ENCODE assay signal across 9 cellular contexts in the genomic region with DNA sequence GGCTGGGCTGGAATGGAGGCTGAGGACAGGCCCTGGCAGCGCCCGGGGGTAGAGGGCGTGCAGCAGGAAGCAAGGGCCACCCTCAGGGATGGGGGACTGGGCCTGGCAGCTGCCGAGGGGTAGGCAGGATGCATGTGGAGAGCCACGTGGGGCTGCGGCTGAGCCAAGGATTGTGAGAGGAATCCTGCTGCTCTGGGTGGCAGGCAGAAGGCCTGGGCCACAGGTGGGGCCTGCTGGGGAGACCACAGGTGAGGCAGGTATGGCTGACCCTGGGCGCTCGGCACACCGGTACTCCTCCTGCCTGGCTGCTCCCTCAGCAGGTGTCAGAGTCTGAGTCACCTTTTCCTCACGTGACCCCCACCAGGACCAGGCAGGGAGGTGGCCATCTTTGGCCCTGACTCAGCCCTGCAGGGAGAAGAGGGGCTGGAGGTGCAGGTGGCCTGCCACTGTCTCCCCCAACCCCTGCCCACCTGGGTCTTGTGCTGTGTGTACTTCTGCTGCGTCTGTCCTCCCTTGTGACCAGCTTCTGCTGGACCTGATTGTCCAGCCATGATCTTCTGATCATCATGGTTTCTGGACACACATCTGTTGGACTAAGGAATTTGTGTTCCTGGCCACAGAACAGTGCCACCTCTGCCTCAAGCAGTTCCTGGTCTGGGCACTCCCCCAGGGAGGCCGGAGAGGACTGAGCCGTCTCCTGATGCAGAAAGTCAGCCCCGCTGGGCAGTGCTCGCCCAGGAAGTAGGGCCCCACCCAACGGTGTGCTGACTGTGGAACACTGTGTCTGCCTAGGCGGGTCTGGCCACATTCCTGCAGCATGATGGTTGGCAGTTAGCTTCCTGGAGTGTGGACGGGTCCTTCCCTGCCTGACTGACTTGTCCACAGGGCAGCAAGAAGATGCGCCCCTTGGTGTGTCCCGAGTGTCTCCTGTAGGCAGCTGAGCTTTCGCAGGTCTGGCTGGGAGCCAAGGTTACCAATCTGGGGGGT. TPM values are rescaled to one million over a fixed set of nuclear protein-coding genes. Genes with fewer than 3 reads are reported as not detected.
DNase-seq lines count a peak whose midpoint lies in the region; ATAC-seq and TF ChIP-seq lines count a peak whose summit lies in the region.
"Had no signal": no experiment of that assay in that cellular context is flagged by ENCODE, and none has a peak within 500 bp of the region (broad histone marks: within the 10 kb centered on the region; RNA-seq: fewer than 3 reads in every experiment).

No MANE protein-coding gene starts in this region.

- peak; percentile 63 for ATAC-seq in T-helper 17 cell
- ATAC-seq in HG03342 (IDR thresholded peaks at IDR 0.05; ENCODE audit: unreplicated experiment) = no peak

- peaks cover 28% of the 10 kb centered on the region for H3K4me1 ChIP-seq in ACC112 (ENCODE audit: control insufficient read depth, insufficient read depth, low read length, unreplicated experiment)
- H3K4me1 ChIP-seq in HEK293 (ENCODE audit: control insufficient read depth, insufficient read depth, low read length) = peaks cover 6% of the 10 kb centered on the region; the same call in 1 of the 2 replicates
- H3K4me1 ChIP-seq in neutrophil (ENCODE audit: control insufficient read depth in 1 of 2, insufficient read depth in 1 of 2, low read depth in 1 of 2, low read length in 1 of 2) = peaks cover 46 to 53% of the 10 kb centered on the region in 2 experiments

- no peaks in the 10 kb centered on the region for H3K9me3 ChIP-seq in HEK293 (ENCODE audit: control insufficient read depth, insufficient read depth, low read depth, low read length)
- H3K9me3 ChIP-seq in T-helper 17 cell (ENCODE audit: control insufficient read depth, low read length, poor library complexity, severe bottlenecking) = no peaks in the 10 kb centered on the region
- H3K9me3 ChIP-seq in neutrophil = no peaks in the 10 kb centered on the region
- H3K9me3 ChIP-seq: tibial artery had no signal

- H3K36me3 ChIP-seq in ACC112 (ENCODE audit: insufficient read depth, low read length) (0 out of 2 replicates have a peak, but pooled peaks cover 7% of the 10 kb centered on the region), HEK293 (ENCODE audit: control insufficient read depth in 2 of 2, insufficient read depth in 1 of 2, low read length in 2 of 2) (peaks cover 0 to 38% of the 10 kb centered on the region in 2 experiments; a peak in 1 of 3 replicates), neutrophil (peaks cover 52% of the 10 kb centered on the region)

- H3K27me3 Mint-ChIP-seq in T-helper 17 cell = no peaks in the 10 kb centered on the region

- no peak overlapping the region for H3K4me3 Mint-ChIP-seq in T-helper 17 cell

- POLR2A ChIA-PET in HEK293 (lab: Yijun Ruan, JAX) = interaction anchor here (0.6 to 1.9 kb wide), 5 partner anchors 11 to 60 kb away, joined by 3 to 11 read pairs (median 4); a partner anchor contains a TSS

- CTCF ChIA-PET in HEK293 (lab: Yijun Ruan, JAX) = interaction anchor here (3.0 kb wide), 1 partner anchor 30 kb away, joined by 16 read pairs; no protein-coding TSS in a partner anchor

- H3K27me3 ChIP-seq in ACC112 (ENCODE audit: insufficient read depth, low read length) (no peaks in the 10 kb centered on the region), neutrophil (no peaks in the 10 kb centered on the region)
- H3K27me3 ChIP-seq: tibial artery had no signal

- H3K36me3 Mint-ChIP-seq in T-helper 17 cell (ENCODE audit: low read depth) = no peaks in the 10 kb centered on the region

- no peak for DNase-seq in T-helper 17 cell
- DNase-seq in epithelial cell of prostate (ENCODE audit: low read depth, low spot score) = peak; percentile 96
- no peak for DNase-seq in hypothalamus (lab: John Stamatoyannopoulos, UW)
- no peak for DNase-seq in pons (ENCODE audit: low spot score)

- peaks cover 22% of the 10 kb centered on the region for H3K4me1 Mint-ChIP-seq in T-helper 17 cell

- H3K4me3 ChIP-seq in ACC112 (ENCODE audit: low read depth, low read length) (peak overlapping the region; percentile 12), HEK293 (ENCODE audit: low read depth, low read length) (no peak overlapping the region), neutrophil (ENCODE audit: low read depth in 1 of 2, low read length in 1 of 2) (no peak overlapping the region)
- H3K4me3 ChIP-seq: tibial artery had no signal

- TF ChIP-seq CTCF in HEK293 (tag by site-specific recombination; IDR thresholded peaks at IDR 0.05) = no peak
- TF ChIP-seq CTCF in neutrophil (IDR thresholded peaks at IDR 0.05) = no peak

- H3K79me2 ChIP-seq in ACC112 (ENCODE audit: control insufficient read depth, insufficient read depth, low read length, unreplicated experiment) = peaks cover 8% of the 10 kb centered on the region

- peak overlapping the region; percentile 71 for H3K27ac ChIP-seq in ACC112 (ENCODE audit: low read depth, low read length)
- H3K27ac ChIP-seq in HEK293 (ENCODE audit: extremely low read depth, low read depth, low read length) = peak overlapping the region; percentile 52
- peak overlapping the region; percentile 99 for H3K27ac ChIP-seq in epithelial cell of prostate
- H3K27ac ChIP-seq in neutrophil = peak overlapping the region; percentile 58
- H3K27ac ChIP-seq: tibial artery had no signal

- no peak overlapping the region for H2AFZ ChIP-seq in ACC112 (ENCODE audit: low read length, unreplicated experiment)

- no peak overlapping the region for H3K27ac Mint-ChIP-seq in T-helper 17 cell

TF ChIP-seq in HEK293, 187 proteins besides CTCF, POLR2A, EP300 and RAD21 (continues in another document):
- TF ChIP-seq, protein P1, sequence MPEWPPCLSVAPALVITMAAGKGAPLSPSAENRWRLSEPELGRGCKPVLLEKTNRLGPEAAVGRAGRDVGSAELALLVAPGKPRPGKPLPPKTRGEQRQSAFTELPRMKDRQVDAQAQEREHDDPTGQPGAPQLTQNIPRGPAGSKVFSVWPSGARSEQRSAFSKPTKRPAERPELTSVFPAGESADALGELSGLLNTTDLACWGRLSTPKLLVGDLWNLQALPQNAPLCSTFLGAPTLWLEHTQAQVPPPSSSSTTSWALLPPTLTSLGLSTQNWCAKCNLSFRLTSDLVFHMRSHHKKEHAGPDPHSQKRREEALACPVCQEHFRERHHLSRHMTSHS (tag by site-specific recombination; IDR thresholded peaks at IDR 0.05) = no peak
- TF ChIP-seq, protein P2, sequence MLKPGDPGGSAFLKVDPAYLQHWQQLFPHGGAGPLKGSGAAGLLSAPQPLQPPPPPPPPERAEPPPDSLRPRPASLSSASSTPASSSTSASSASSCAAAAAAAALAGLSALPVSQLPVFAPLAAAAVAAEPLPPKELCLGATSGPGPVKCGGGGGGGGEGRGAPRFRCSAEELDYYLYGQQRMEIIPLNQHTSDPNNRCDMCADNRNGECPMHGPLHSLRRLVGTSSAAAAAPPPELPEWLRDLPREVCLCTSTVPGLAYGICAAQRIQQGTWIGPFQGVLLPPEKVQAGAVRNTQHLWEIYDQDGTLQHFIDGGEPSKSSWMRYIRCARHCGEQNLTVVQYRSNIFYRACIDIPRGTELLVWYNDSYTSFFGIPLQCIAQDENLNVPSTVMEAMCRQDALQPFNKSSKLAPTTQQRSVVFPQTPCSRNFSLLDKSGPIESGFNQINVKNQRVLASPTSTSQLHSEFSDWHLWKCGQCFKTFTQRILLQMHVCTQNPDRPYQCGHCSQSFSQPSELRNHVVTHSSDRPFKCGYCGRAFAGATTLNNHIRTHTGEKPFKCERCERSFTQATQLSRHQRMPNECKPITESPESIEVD (tag by site-specific recombination; IDR thresholded peaks at IDR 0.05) = no peak
- TF ChIP-seq HOXD13 (CRISPR knock-in tag; IDR thresholded peaks at IDR 0.05; ENCODE audit: borderline replicate concordance) = no peak
- no peak for TF ChIP-seq RBAK (tag by site-specific recombination; IDR thresholded peaks at IDR 0.05)
- TF ChIP-seq WT1 (tag by site-specific recombination; IDR thresholded peaks at IDR 0.05) = 0 out of 2 replicates have a peak, but pooled peaks have one; percentile 17
- no peak; the same call in 1 of the 2 replicates for TF ChIP-seq IKZF3 (tag by site-specific recombination; IDR thresholded peaks at IDR 0.05)
- no peak for TF ChIP-seq ZNF549 (tag by site-specific recombination; IDR thresholded peaks at IDR 0.05)
- TF ChIP-seq ZNF843 (tag by site-specific recombination; IDR thresholded peaks at IDR 0.05) = no peak
- TF ChIP-seq, protein P3, sequence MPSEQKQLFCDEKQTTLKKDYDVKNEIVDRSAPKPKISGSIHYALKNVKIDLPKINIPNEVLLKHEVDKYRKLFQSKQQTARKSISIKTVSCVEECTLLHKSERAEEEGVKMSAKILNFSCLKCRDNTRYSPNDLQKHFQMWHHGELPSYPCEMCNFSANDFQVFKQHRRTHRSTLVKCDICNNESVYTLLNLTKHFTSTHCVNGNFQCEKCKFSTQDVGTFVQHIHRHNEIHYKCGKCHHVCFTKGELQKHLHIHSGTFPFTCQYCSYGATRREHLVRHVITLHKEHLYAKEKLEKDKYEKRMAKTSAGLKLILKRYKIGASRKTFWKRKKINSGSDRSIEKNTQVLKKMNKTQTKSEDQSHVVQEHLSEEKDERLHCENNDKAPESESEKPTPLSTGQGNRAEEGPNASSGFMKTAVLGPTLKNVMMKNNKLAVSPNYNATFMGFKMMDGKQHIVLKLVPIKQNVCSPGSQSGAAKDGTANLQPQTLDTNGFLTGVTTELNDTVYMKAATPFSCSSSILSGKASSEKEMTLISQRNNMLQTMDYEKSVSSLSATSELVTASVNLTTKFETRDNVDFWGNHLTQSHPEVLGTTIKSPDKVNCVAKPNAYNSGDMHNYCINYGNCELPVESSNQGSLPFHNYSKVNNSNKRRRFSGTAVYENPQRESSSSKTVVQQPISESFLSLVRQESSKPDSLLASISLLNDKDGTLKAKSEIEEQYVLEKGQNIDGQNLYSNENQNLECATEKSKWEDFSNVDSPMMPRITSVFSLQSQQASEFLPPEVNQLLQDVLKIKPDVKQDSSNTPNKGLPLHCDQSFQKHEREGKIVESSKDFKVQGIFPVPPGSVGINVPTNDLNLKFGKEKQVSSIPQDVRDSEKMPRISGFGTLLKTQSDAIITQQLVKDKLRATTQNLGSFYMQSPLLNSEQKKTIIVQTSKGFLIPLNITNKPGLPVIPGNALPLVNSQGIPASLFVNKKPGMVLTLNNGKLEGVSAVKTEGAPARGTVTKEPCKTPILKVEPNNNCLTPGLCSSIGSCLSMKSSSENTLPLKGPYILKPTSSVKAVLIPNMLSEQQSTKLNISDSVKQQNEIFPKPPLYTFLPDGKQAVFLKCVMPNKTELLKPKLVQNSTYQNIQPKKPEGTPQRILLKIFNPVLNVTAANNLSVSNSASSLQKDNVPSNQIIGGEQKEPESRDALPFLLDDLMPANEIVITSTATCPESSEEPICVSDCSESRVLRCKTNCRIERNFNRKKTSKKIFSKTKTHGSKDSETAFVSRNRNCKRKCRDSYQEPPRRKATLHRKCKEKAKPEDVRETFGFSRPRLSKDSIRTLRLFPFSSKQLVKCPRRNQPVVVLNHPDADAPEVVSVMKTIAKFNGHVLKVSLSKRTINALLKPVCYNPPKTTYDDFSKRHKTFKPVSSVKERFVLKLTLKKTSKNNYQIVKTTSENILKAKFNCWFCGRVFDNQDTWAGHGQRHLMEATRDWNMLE (tag by site-specific recombination; conservative IDR thresholded peaks at IDR 0.05; ENCODE audit: low read depth) = no peak

RNA-seq across cellular contexts. Expression of a gene that starts 6.4 kb away (rescaled TPM):
- total RNA-seq in T-helper 17 cell = 10 to 100 TPM; 54.8 to 83.8 TPM

RNA-seq across cellular contexts. Expression of a gene that starts 6.9 kb away (rescaled TPM):
- 100 to 1,000 TPM; 106 to 108 TPM for total RNA-seq in T-helper 17 cell

RNA-seq across cellular contexts. Expression of a gene that starts 21.6 kb away (rescaled TPM):
- total RNA-seq in T-helper 17 cell = 10 to 100 TPM; 12.1 to 18.2 TPM

RNA-seq across cellular contexts. Expression of a gene that starts 33.2 kb away (rescaled TPM):
- total RNA-seq in T-helper 17 cell = 10 to 100 TPM; 46.1 to 52.0 TPM
